ENCODE assay signal across 16 cellular contexts in genomic region chr1:246267426-246267825, GRCh38.
DNase-seq lines count a peak whose midpoint lies in the region; ATAC-seq and TF ChIP-seq lines count a peak whose summit lies in the region.
"Had no signal": no experiment of that assay in that cellular context is flagged by ENCODE, and none has a peak within 500 bp of the region (broad histone marks: within the 10 kb centered on the region; RNA-seq: fewer than 3 reads in every experiment).

No MANE protein-coding gene starts in this region.

- no peak overlapping the region for H3K56ac ChIP-seq in H9 (ENCODE audit: insufficient read length, low read depth, low read length)

- H4K8ac ChIP-seq in H9 (replicated peaks; ENCODE audit: insufficient read length, low read depth, low read length) (no peak overlapping the region), trophoblast cell (ENCODE audit: low read depth, low read length) (no peak overlapping the region)

- intact Hi-C loops in dorsolateral prefrontal cortex (cut with DNase I), result no loop called here

- H3K4me3 ChIP-seq in iPS-20b (ENCODE audit: low read length), result 0 out of 2 replicates have a peak overlapping the region, but pooled peaks have one; percentile 22
- no peak overlapping the region for H3K4me3 ChIP-seq in trophoblast cell (ENCODE audit: low read depth, low read length)
- H3K4me3 ChIP-seq in dorsolateral prefrontal cortex, result no peak overlapping the region
- H3K4me3 ChIP-seq: BLaER1 treated with 17β-estradiol and CSF1 and Interleukin-3, amounts not matched to agents 10 nM and 100 nM; GM12878; HAP-1 had no signal

- H3K4me1 ChIP-seq in H9 (ENCODE audit: insufficient read depth, low read length), result no peaks in the 10 kb centered on the region; the same call in 1 of the 2 replicates
- H3K4me1 ChIP-seq in iPS-20b (ENCODE audit: insufficient read depth, low read length), result peaks cover 9% of the 10 kb centered on the region
- H3K4me1 ChIP-seq in trophoblast cell (ENCODE audit: control insufficient read depth in 1 of 2, insufficient read depth in 2 of 2, low read length in 2 of 2), result peaks cover 0 to 6% of the 10 kb centered on the region in 2 experiments
- H3K4me1 ChIP-seq: BLaER1 treated with 17β-estradiol and CSF1 and Interleukin-3, amounts not matched to agents 10 nM and 100 nM had no signal

- H3K27me3 Mint-ChIP-seq in H9 (ENCODE audit: low read depth) (no peaks in the 10 kb centered on the region), WTC11 (ENCODE audit: low read depth) (no peaks in the 10 kb centered on the region)
- no peaks in the 10 kb centered on the region for H3K27me3 Mint-ChIP-seq in activated naive CD4-positive, alpha-beta T cell treated with anti-CD3 and anti-CD28 coated beads, Interleukin-2, amount 10 ng/mL, durations not matched to agents 7 days and 5 days
- H3K27me3 Mint-ChIP-seq in T-helper 2 cell treated with Interferon-gamma antibody and Interleukin-4, amounts not matched to agents 5 μg/mL and 100 μg/mL, for 36 hours (ENCODE audit: low read depth), result no peaks in the 10 kb centered on the region
- H3K27me3 Mint-ChIP-seq: CD4-positive, CD25-positive, alpha-beta regulatory T cell had no signal

- H3K79me2 ChIP-seq in H9 (ENCODE audit: insufficient read depth, low read length) (no peaks in the 10 kb centered on the region; the same call in 1 of the 2 replicates), trophoblast cell (ENCODE audit: control insufficient read depth, insufficient read depth, low read length, poor library complexity) (no peaks in the 10 kb centered on the region)

- H2BK15ac ChIP-seq in H9 (ENCODE audit: low read depth, low read length), result no peak overlapping the region

- no peak overlapping the region for H3K27ac ChIP-seq in H9 (ENCODE audit: insufficient read length, low read depth, low read length)
- H3K27ac ChIP-seq in iPS-20b (ENCODE audit: low read length), result no peak overlapping the region
- peak overlapping the region; percentile 99 for H3K27ac ChIP-seq in trophoblast cell (ENCODE audit: low read depth, low read length)
- H3K27ac ChIP-seq in dorsolateral prefrontal cortex, result no peak overlapping the region
- H3K27ac ChIP-seq: BLaER1 treated with 17β-estradiol and CSF1 and Interleukin-3, amounts not matched to agents 10 nM and 100 nM had no signal

- no peak overlapping the region for H4K5ac ChIP-seq in H9 (ENCODE audit: insufficient read length, low read depth, low read length)

- no peak overlapping the region for H4K12ac ChIP-seq in trophoblast cell (ENCODE audit: low read depth, low read length)

- DNase-seq in H9 (no peak), WTC11 (ENCODE audit: low spot score) (no peak), trophoblast cell (peak; percentile 10 to 80), dorsolateral prefrontal cortex (no peak), NOMO-1 (lab: John Stamatoyannopoulos, UW; ENCODE audit: unreplicated experiment in 2 of 2) (no peak)
- DNase-seq in activated naive CD4-positive, alpha-beta T cell treated with anti-CD3 and anti-CD28 coated beads, Interleukin-2, amount 10 ng/mL, durations not matched to agents 7 days and 5 days, result no peak
- DNase-seq in T-helper 2 cell treated with Interferon-gamma antibody and Interleukin-4, amounts not matched to agents 5 μg/mL and 100 μg/mL, for 36 hours (ENCODE audit: low spot score), result no peak
- DNase-seq: ACHN; Calu3; CD4-positive, CD25-positive, alpha-beta regulatory T cell; DMS79; GOT3 had no signal

- H3K4ac ChIP-seq in H9 (ENCODE audit: low read depth, low read length) (no peak overlapping the region), trophoblast cell (ENCODE audit: low read depth, low read length) (no peak overlapping the region)

- TF ChIP-seq CTCF in H9 (conservative IDR thresholded peaks at IDR 0.05) (no peak), WTC11 (IDR thresholded peaks at IDR 0.05) (no peak), dorsolateral prefrontal cortex (IDR thresholded peaks at IDR 0.05 in 54 of 56, conservative IDR thresholded peaks at IDR 0.05 in 2 of 56; ENCODE audit: low read depth in 1 of 56, partially characterized antibody in 56 of 56) (no peak)

- H4K91ac ChIP-seq in H9 (ENCODE audit: insufficient read length, low read depth, low read length), result no peak overlapping the region
- H4K91ac ChIP-seq in trophoblast cell (ENCODE audit: low read depth, low read length), result no peak overlapping the region

- H3K36me3 Mint-ChIP-seq in H9 (ENCODE audit: insufficient read depth in 1 of 3, low read depth in 3 of 3), result no peaks in the 10 kb centered on the region
- no peaks in the 10 kb centered on the region for H3K36me3 Mint-ChIP-seq in WTC11
- H3K36me3 Mint-ChIP-seq in activated naive CD4-positive, alpha-beta T cell treated with anti-CD3 and anti-CD28 coated beads, Interleukin-2, amount 10 ng/mL, durations not matched to agents 7 days and 5 days, result no peaks in the 10 kb centered on the region
- H3K36me3 Mint-ChIP-seq in T-helper 2 cell treated with Interferon-gamma antibody and Interleukin-4, amounts not matched to agents 5 μg/mL and 100 μg/mL, for 36 hours (ENCODE audit: low read depth), result no peaks in the 10 kb centered on the region

- H3K23ac ChIP-seq in H9 (ENCODE audit: insufficient read length, low read depth, low read length) (no peak overlapping the region), trophoblast cell (ENCODE audit: low read length) (no peak overlapping the region)

- H3K4me2 ChIP-seq in H9 (ENCODE audit: insufficient read depth, insufficient read length, low read length), result no peak overlapping the region
- no peak overlapping the region for H3K4me2 ChIP-seq in trophoblast cell (ENCODE audit: low read length)
- H3K4me2 ChIP-seq: BLaER1 treated with 17β-estradiol and CSF1 and Interleukin-3, amounts not matched to agents 10 nM and 100 nM had no signal

- H3K4me3 Mint-ChIP-seq in H9, result no peak overlapping the region
- no peak overlapping the region for H3K4me3 Mint-ChIP-seq in WTC11
- no peak overlapping the region for H3K4me3 Mint-ChIP-seq in activated naive CD4-positive, alpha-beta T cell treated with anti-CD3 and anti-CD28 coated beads, Interleukin-2, amount 10 ng/mL, durations not matched to agents 7 days and 5 days
- H3K4me3 Mint-ChIP-seq in T-helper 2 cell treated with Interferon-gamma antibody and Interleukin-4, amounts not matched to agents 5 μg/mL and 100 μg/mL, for 36 hours, result no peak overlapping the region
- H3K4me3 Mint-ChIP-seq: CD4-positive, CD25-positive, alpha-beta regulatory T cell had no signal

- H3K36me3 ChIP-seq in iPS-20b (ENCODE audit: insufficient read depth, low read depth, low read length) (no peaks in the 10 kb centered on the region), trophoblast cell (ENCODE audit: control insufficient read depth in 1 of 2, insufficient read depth in 2 of 2, low read length in 2 of 2) (peaks cover 0 to 2% of the 10 kb centered on the region in 2 experiments)
- H3K36me3 ChIP-seq: BLaER1 treated with 17β-estradiol and CSF1 and Interleukin-3, amounts not matched to agents 10 nM and 100 nM; HAP-1 had no signal

- H3K14ac ChIP-seq in H9 (ENCODE audit: insufficient read depth, low read length) (no peak overlapping the region), trophoblast cell (ENCODE audit: low read length) (no peak overlapping the region)

- no peaks in the 10 kb centered on the region for H3K23me2 ChIP-seq in H9 (ENCODE audit: insufficient read length, low read depth, low read length, poor library complexity, severe bottlenecking)

- H4K20me1 ChIP-seq in H9 (ENCODE audit: control insufficient read depth, insufficient read depth, insufficient read length), result no peaks in the 10 kb centered on the region
- H4K20me1 ChIP-seq: BLaER1 treated with 17β-estradiol and CSF1 and Interleukin-3, amounts not matched to agents 10 nM and 100 nM had no signal

- CTCF ChIA-PET in WTC11 (lab: Charles Lee), result interaction anchor here (0.6 kb wide), 1 partner anchor 170 kb away, joined by 4 read pairs; no protein-coding TSS in a partner anchor
- CTCF ChIA-PET in activated naive CD4-positive, alpha-beta T cell treated with anti-CD3 and anti-CD28 coated beads, Interleukin-2, amount 10 ng/mL, durations not matched to agents 7 days and 5 days (lab: Charles Lee), result no interaction called here

- ATAC-seq in WTC11, result peak; percentile 43; the same call in 1 of the 2 replicates
- ATAC-seq: GM12878 had no signal

- WGBS in H9 (ENCODE audit: extremely low coverage, insufficient read length, low lambda C conversion rate), result no CpG with 5 or more reads among the region's 3 CpGs
- no CpG with 5 or more reads among the region's 3 CpGs for WGBS in trophoblast cell (ENCODE audit: extremely low coverage, insufficient coverage, insufficient read length)

- H3K9ac ChIP-seq in H9 (ENCODE audit: extremely low read depth, insufficient read length, low read length) (no peak overlapping the region), iPS-20b (ENCODE audit: low read depth, low read length) (no peak overlapping the region; the same call in 1 of the 2 replicates), trophoblast cell (ENCODE audit: low read length) (no peak overlapping the region)
- H3K9ac ChIP-seq: BLaER1 treated with 17β-estradiol and CSF1 and Interleukin-3, amounts not matched to agents 10 nM and 100 nM had no signal

- H2AK5ac ChIP-seq in H9 (ENCODE audit: insufficient read length, low read length) (no peak overlapping the region), trophoblast cell (ENCODE audit: low read length) (no peak overlapping the region)

- H2BK120ac ChIP-seq in H9 (ENCODE audit: low read depth, low read length, poor library complexity, severe bottlenecking) (no peak overlapping the region), trophoblast cell (ENCODE audit: insufficient read depth, low read length, poor library complexity) (no peak overlapping the region)

- no peak overlapping the region for H3K18ac ChIP-seq in H9 (ENCODE audit: insufficient read length, low read depth, low read length)
- no peak overlapping the region for H3K18ac ChIP-seq in trophoblast cell (ENCODE audit: low read length)

- H3K79me1 ChIP-seq in H9 (ENCODE audit: insufficient read depth, low read depth, low read length, poor library complexity, severe bottlenecking) (no peaks in the 10 kb centered on the region), trophoblast cell (ENCODE audit: low read length) (peaks cover 16% of the 10 kb centered on the region)

- H3K9me3 Mint-ChIP-seq in H9 (no peaks in the 10 kb centered on the region), WTC11 (no peaks in the 10 kb centered on the region)
- H3K9me3 Mint-ChIP-seq in activated naive CD4-positive, alpha-beta T cell treated with anti-CD3 and anti-CD28 coated beads, Interleukin-2, amount 10 ng/mL, durations not matched to agents 7 days and 5 days, result no peaks in the 10 kb centered on the region
- no peaks in the 10 kb centered on the region for H3K9me3 Mint-ChIP-seq in T-helper 2 cell treated with Interferon-gamma antibody and Interleukin-4, amounts not matched to agents 5 μg/mL and 100 μg/mL, for 36 hours
- H3K9me3 Mint-ChIP-seq: CD4-positive, CD25-positive, alpha-beta regulatory T cell had no signal

- H3K27me3 ChIP-seq in H9 (ENCODE audit: insufficient read depth, low read length) (no peaks in the 10 kb centered on the region), iPS-20b (ENCODE audit: insufficient read depth, low read length) (no peaks in the 10 kb centered on the region), trophoblast cell (ENCODE audit: insufficient read depth, low read length) (no peaks in the 10 kb centered on the region), dorsolateral prefrontal cortex (no peaks in the 10 kb centered on the region)
- H3K27me3 ChIP-seq: BLaER1 treated with 17β-estradiol and CSF1 and Interleukin-3, amounts not matched to agents 10 nM and 100 nM had no signal

- H3K27ac Mint-ChIP-seq in H9 (peak overlapping the region in 2 of 3 experiments; percentile 13 to 35; a peak in 3 of 7 replicates), WTC11 (peak overlapping the region; percentile 16)
- no peak overlapping the region for H3K27ac Mint-ChIP-seq in activated naive CD4-positive, alpha-beta T cell treated with anti-CD3 and anti-CD28 coated beads, Interleukin-2, amount 10 ng/mL, durations not matched to agents 7 days and 5 days
- H3K27ac Mint-ChIP-seq in T-helper 2 cell treated with Interferon-gamma antibody and Interleukin-4, amounts not matched to agents 5 μg/mL and 100 μg/mL, for 36 hours, result no peak overlapping the region
- H3K27ac Mint-ChIP-seq: CD4-positive, CD25-positive, alpha-beta regulatory T cell had no signal

- H3K9me3 ChIP-seq in H9 (ENCODE audit: control insufficient read depth, low read depth, low read length) (no peaks in the 10 kb centered on the region), iPS-20b (ENCODE audit: insufficient read depth, low read depth, low read length) (no peaks in the 10 kb centered on the region), trophoblast cell (ENCODE audit: insufficient read depth, low read depth, low read length) (no peaks in the 10 kb centered on the region)
- H3K9me3 ChIP-seq: BLaER1 treated with 17β-estradiol and CSF1 and Interleukin-3, amounts not matched to agents 10 nM and 100 nM; HAP-1 had no signal

- no peak overlapping the region for H3T11ph ChIP-seq in H9 (ENCODE audit: low read length)

- POLR2A ChIA-PET in WTC11 (lab: Charles Lee), result no interaction called here

- H2BK20ac ChIP-seq in H9 (ENCODE audit: low read depth, low read length, poor library complexity, severe bottlenecking), result no peak overlapping the region

- H2AFZ ChIP-seq in H9 (ENCODE audit: low read length) (no peak overlapping the region), trophoblast cell (ENCODE audit: insufficient read depth, low read length, poor library complexity) (no peak overlapping the region)

- H2BK5ac ChIP-seq in H9 (ENCODE audit: insufficient read length, low read length) (no peak overlapping the region), trophoblast cell (ENCODE audit: low read depth, low read length, poor library complexity) (peak overlapping the region; percentile 76)

- H3K4me1 Mint-ChIP-seq in H9, result peaks cover 10 to 20% of the 10 kb centered on the region in 2 experiments
- peaks cover 17% of the 10 kb centered on the region for H3K4me1 Mint-ChIP-seq in WTC11
- H3K4me1 Mint-ChIP-seq in activated naive CD4-positive, alpha-beta T cell treated with anti-CD3 and anti-CD28 coated beads, Interleukin-2, amount 10 ng/mL, durations not matched to agents 7 days and 5 days, result no peaks in the 10 kb centered on the region
- no peaks in the 10 kb centered on the region for H3K4me1 Mint-ChIP-seq in T-helper 2 cell treated with Interferon-gamma antibody and Interleukin-4, amounts not matched to agents 5 μg/mL and 100 μg/mL, for 36 hours (ENCODE audit: low read depth)
- H3K4me1 Mint-ChIP-seq: CD4-positive, CD25-positive, alpha-beta regulatory T cell had no signal

- H2BK12ac ChIP-seq in H9 (ENCODE audit: insufficient read length, low read depth, low read length) (no peak overlapping the region), trophoblast cell (ENCODE audit: low read length) (no peak overlapping the region)

Comparison
In these comparisons a context has a peak if more than half of its experiments do, and no peak if none do; other contexts are left out.
1. DNase-seq: peak in trophoblast cell (2 of 2); none in H9 (single experiment), WTC11 (single experiment), dorsolateral prefrontal cortex (0 of 10), NOMO-1 (0 of 2), activated naive CD4-positive, alpha-beta T cell treated with anti-CD3 and anti-CD28 coated beads, Interleukin-2, amount 10 ng/mL, durations not matched to agents 7 days and 5 days (single experiment) and T-helper 2 cell treated with Interferon-gamma antibody and Interleukin-4, amounts not matched to agents 5 μg/mL and 100 μg/mL, for 36 hours (single experiment).
2. H3K27ac Mint-ChIP-seq: peak in H9 (2 of 3) and WTC11 (single experiment); none in activated naive CD4-positive, alpha-beta T cell treated with anti-CD3 and anti-CD28 coated beads, Interleukin-2, amount 10 ng/mL, durations not matched to agents 7 days and 5 days (single experiment) and T-helper 2 cell treated with Interferon-gamma antibody and Interleukin-4, amounts not matched to agents 5 μg/mL and 100 μg/mL, for 36 hours (single experiment).